ENCODE assay signal across 13 cellular contexts in genomic region chr4:152265149-152265621, GRCh38.
A peak's percentile ranks its signal among the peaks of the same experiment; 100 is the strongest.
DNase-seq lines count a peak whose midpoint lies in the region; FAIRE-seq and TF ChIP-seq lines count a peak whose summit lies in the region.
"Had no signal": no experiment of that assay in that cellular context is flagged by ENCODE, and none has a peak within 500 bp of the region (broad histone marks: within the 10 kb centered on the region; RNA-seq: fewer than 3 reads in every experiment).

No MANE protein-coding gene starts in this region.

- no peaks in the 10 kb centered on the region for H3K36me3 Mint-ChIP-seq in Calu3 (ENCODE audit: insufficient read depth, unreplicated experiment)

- no peaks in the 10 kb centered on the region for H3K79me2 ChIP-seq in keratinocyte (ENCODE audit: control insufficient read depth, insufficient read depth, low read length)

- intact Hi-C loops in Calu3 (cut with micrococcal nuclease; ENCODE audit: unreplicated experiment): no loop called here
- intact Hi-C loops in testis (cut with DNase I; ENCODE audit: low total_unique reads): no loop called here

- peak overlapping the region; percentile 85 for H3K4me2 ChIP-seq in keratinocyte (ENCODE audit: control insufficient read depth, extremely low read depth, insufficient read depth, low read depth, low read length)

- CTCF ChIA-PET in Calu3 (lab: Charles Lee): interaction anchor here (0.7 kb wide), 1 partner anchor 769 kb away, joined by 3 read pairs; no protein-coding TSS in a partner anchor

- H3K27ac ChIP-seq in angular gyrus (ENCODE audit: low read depth, low read length): peak overlapping the region; percentile 51
- peak overlapping the region; percentile 94 for H3K27ac ChIP-seq in keratinocyte (ENCODE audit: control insufficient read depth, insufficient read depth, low read length)
- no peak overlapping the region for H3K27ac ChIP-seq in testis
- H3K27ac ChIP-seq: left lung had no signal

- H3K27ac Mint-ChIP-seq in Calu3 (ENCODE audit: unreplicated experiment): no peak overlapping the region
- H3K27ac Mint-ChIP-seq: dendritic cell treated with granulocyte-macrophage colony-stimulating factor and Interleukin-4, amounts not matched to agents 40 ng/mL and 50 ng/mL, for 4 days had no signal

- DNase-seq in AG20443 (ENCODE audit: low spot score) (peak; percentile 67), LoVo (ENCODE audit: low spot score) (peak; percentile 53), keratinocyte (ENCODE audit: low read depth, low spot score) (peak; percentile 69), NCI-H1048 (lab: John Stamatoyannopoulos, UW) (no peak), Calu3 (no peak), testis (no peak), NCI-H2196 (lab: John Stamatoyannopoulos, UW; ENCODE audit: unreplicated experiment) (no peak)
- DNase-seq: DND-41; Kasumi-1; left lung; stimulated activated naive CD4-positive, alpha-beta T cell treated with Interleukin-2 at 50 U/mL for 16 hours had no signal

- TF ChIP-seq CTCF in keratinocyte (optimal IDR thresholded peaks at IDR 0.05 in 1 of 3, IDR thresholded peaks at IDR 0.05 in 1 of 3, conservative IDR thresholded peaks at IDR 0.05 in 1 of 3; ENCODE audit: extremely low read depth in 1 of 3, insufficient read depth in 2 of 3, low read length in 3 of 3) (no peak), Calu3 (IDR thresholded peaks at IDR 0.05; ENCODE audit: unreplicated experiment) (no peak), testis (IDR thresholded peaks at IDR 0.05) (no peak)

- H3K9me3 ChIP-seq in keratinocyte (ENCODE audit: control insufficient read depth, low read depth, low read length) (peaks cover 6% of the 10 kb centered on the region), testis (no peaks in the 10 kb centered on the region)
- H3K9me3 ChIP-seq: left lung had no signal

- peak; percentile 98 for FAIRE-seq in keratinocyte (lab: Jason Lieb, UNC)

- no peaks in the 10 kb centered on the region for H3K9me3 Mint-ChIP-seq in Calu3 (ENCODE audit: low read depth, unreplicated experiment)
- H3K9me3 Mint-ChIP-seq: dendritic cell treated with granulocyte-macrophage colony-stimulating factor and Interleukin-4, amounts not matched to agents 40 ng/mL and 50 ng/mL, for 4 days had no signal

- peaks cover 16% of the 10 kb centered on the region for H3K4me1 Mint-ChIP-seq in Calu3 (ENCODE audit: low read depth, unreplicated experiment)

- H3K36me3 ChIP-seq in keratinocyte (ENCODE audit: control insufficient read depth in 2 of 2, extremely low read depth in 1 of 2, insufficient read depth in 2 of 2, low read length in 2 of 2) (no peaks in the 10 kb centered on the region), testis (ENCODE audit: low read depth, missing control alignments) (no peaks in the 10 kb centered on the region)
- H3K36me3 ChIP-seq: left lung had no signal

- peaks cover 13% of the 10 kb centered on the region for H3K27me3 Mint-ChIP-seq in Calu3 (ENCODE audit: unreplicated experiment)

- H3K9me1 ChIP-seq in keratinocyte (ENCODE audit: control insufficient read depth, extremely low read depth, insufficient read depth, low read length): no peaks in the 10 kb centered on the region

- H3K4me3 ChIP-seq in keratinocyte (ENCODE audit: control insufficient read depth in 2 of 3, extremely low read depth in 1 of 3, insufficient read depth in 2 of 3, low read depth in 1 of 3, low read length in 3 of 3) (no peak overlapping the region), testis (no peak overlapping the region)
- H3K4me3 ChIP-seq: left lung had no signal

- no peaks in the 10 kb centered on the region for H3K27me3 ChIP-seq in keratinocyte (ENCODE audit: control insufficient read depth, extremely low read depth, insufficient read depth, low read length)
- H3K27me3 ChIP-seq in testis: no peaks in the 10 kb centered on the region
- H3K27me3 ChIP-seq: left lung had no signal

- no peaks in the 10 kb centered on the region for H4K20me1 ChIP-seq in keratinocyte (ENCODE audit: control insufficient read depth, extremely low read depth, insufficient read depth, low read length)

- 42 to 60% methylated on average over 14 of the region's 14 CpGs for WGBS in testis, 2 donors

- TF ChIP-seq POLR2A in testis (IDR thresholded peaks at IDR 0.05): no peak

- BruUV-seq in Calu3 (replicated peaks; lab: Mats Ljungman, UMichigan): no TSS peak

- peak overlapping the region; percentile 64 for H2AFZ ChIP-seq in keratinocyte (ENCODE audit: control insufficient read depth, low read length)

- dilution Hi-C loops in keratinocyte (cut with MboI; ENCODE audit: extremely low pct_ligation_motif_present, low sequenced_read_pairs): no loop called here

- no peak overlapping the region for H3K4me3 Mint-ChIP-seq in Calu3 (ENCODE audit: low read depth, unreplicated experiment)
- H3K4me3 Mint-ChIP-seq: dendritic cell treated with granulocyte-macrophage colony-stimulating factor and Interleukin-4, amounts not matched to agents 40 ng/mL and 50 ng/mL, for 4 days had no signal

- peak overlapping the region; percentile 57 for H3K9ac ChIP-seq in keratinocyte (ENCODE audit: control insufficient read depth, extremely low read depth, insufficient read depth, low read length)

- H3K4me1 ChIP-seq in keratinocyte (ENCODE audit: control insufficient read depth, extremely low read depth, insufficient read depth, low read length): peaks cover 37% of the 10 kb centered on the region
- no peaks in the 10 kb centered on the region for H3K4me1 ChIP-seq in testis
- H3K4me1 ChIP-seq: left lung had no signal

Comparison
In these comparisons a context has a peak if more than half of its experiments do, and no peak if none do; other contexts are left out.
1. DNase-seq: peak in AG20443 (single experiment), LoVo (single experiment) and keratinocyte (single experiment); none in NCI-H1048 (single experiment), Calu3 (single experiment), testis (single experiment) and NCI-H2196 (single experiment).
2. H3K27ac ChIP-seq: peak in angular gyrus (single experiment) and keratinocyte (single experiment); none in testis (0 of 2).